8 cellular contexts compared by ENCODE assay signal in genomic region chr1:26696191-26696644, GRCh38. TPM values are rescaled to one million over a fixed set of nuclear protein-coding genes. Genes with fewer than 3 reads are reported as not detected.
DNase-seq lines count a peak whose midpoint lies in the region; ATAC-seq and TF ChIP-seq lines count a peak whose summit lies in the region.

No MANE protein-coding gene starts in this region.

- H3K36me3 Mint-ChIP-seq in MCF 10A (ENCODE audit: insufficient read depth, unreplicated experiment) = peaks cover 7% of the 10 kb centered on the region
- H3K36me3 Mint-ChIP-seq in activated naive CD4-positive, alpha-beta T cell treated with anti-CD3 and anti-CD28 coated beads, Interleukin-2, amount 50 U/mL, for 24 hours = peaks cover 10% of the 10 kb centered on the region

- DNase-seq in breast epithelium (ENCODE audit: low spot score in 2 of 2) (no peak), MCF 10A (ENCODE audit: unreplicated experiment) (no peak), UCSD-AML1 (lab: John Stamatoyannopoulos, UW; ENCODE audit: unreplicated experiment) (no peak)
- DNase-seq in stimulated activated CD8-positive, alpha-beta memory T cell treated with anti-CD3 and anti-CD28 coated beads, Interleukin-4, amount 100 ng/mL, for 24 hours (ENCODE audit: low read depth) = peak; percentile 15

- POLR2A ChIA-PET in MCF 10A (lab: Yijun Ruan, JAX) = interaction anchor here (0.8 to 7.5 kb wide), 11 partner anchors 9 to 170 kb away, joined by 3 to 104 read pairs (median 4); partner anchors contain the start of genes PIGV and RPS6KA1

- H3K27ac Mint-ChIP-seq in MCF 10A (ENCODE audit: low read depth, unreplicated experiment) = no peak overlapping the region
- H3K27ac Mint-ChIP-seq in activated naive CD4-positive, alpha-beta T cell treated with anti-CD3 and anti-CD28 coated beads, Interleukin-2, amount 50 U/mL, for 24 hours = no peak overlapping the region

- no peaks in the 10 kb centered on the region for H3K9me3 Mint-ChIP-seq in MCF 10A (ENCODE audit: unreplicated experiment)
- H3K9me3 Mint-ChIP-seq in activated naive CD4-positive, alpha-beta T cell treated with anti-CD3 and anti-CD28 coated beads, Interleukin-2, amount 50 U/mL, for 24 hours = no peaks in the 10 kb centered on the region

- no peaks in the 10 kb centered on the region for H3K27me3 Mint-ChIP-seq in MCF 10A (ENCODE audit: insufficient read depth, unreplicated experiment)
- H3K27me3 Mint-ChIP-seq in activated naive CD4-positive, alpha-beta T cell treated with anti-CD3 and anti-CD28 coated beads, Interleukin-2, amount 50 U/mL, for 24 hours = no peaks in the 10 kb centered on the region

- H3K36me3 ChIP-seq in breast epithelium = no peaks in the 10 kb centered on the region
- peaks cover 10% of the 10 kb centered on the region; the same call in 1 of the 2 replicates for H3K36me3 ChIP-seq in iPS-20b (ENCODE audit: insufficient read depth, low read depth, low read length)

- H3K9me3 ChIP-seq in breast epithelium (no peaks in the 10 kb centered on the region), iPS-20b (ENCODE audit: insufficient read depth, low read depth, low read length) (no peaks in the 10 kb centered on the region)

- no peak overlapping the region for H3K4me3 Mint-ChIP-seq in MCF 10A (ENCODE audit: unreplicated experiment)
- H3K4me3 Mint-ChIP-seq in activated naive CD4-positive, alpha-beta T cell treated with anti-CD3 and anti-CD28 coated beads, Interleukin-2, amount 50 U/mL, for 24 hours = peak overlapping the region; percentile 39

- H3K27ac ChIP-seq in breast epithelium (peak overlapping the region; percentile 98 to 99), iPS-20b (ENCODE audit: low read length) (peak overlapping the region; percentile 32)

- CTCF ChIA-PET in MCF 10A (lab: Yijun Ruan, JAX) = interaction anchor here (0.6 to 0.9 kb wide), 2 partner anchors 89 to 170 kb away, joined by 3 read pairs; no protein-coding TSS in a partner anchor

- H3K9ac ChIP-seq in iPS-20b (ENCODE audit: low read depth, low read length) = peak overlapping the region; percentile 79

- TF ChIP-seq CTCF in breast epithelium (IDR thresholded peaks at IDR 0.05) (no peak), MCF 10A (IDR thresholded peaks at IDR 0.05; ENCODE audit: unreplicated experiment) (no peak)

- no TSS peak for BruUV-seq in MCF 10A (replicated peaks; lab: Mats Ljungman, UMichigan)

- H3K27me3 ChIP-seq in breast epithelium (no peaks in the 10 kb centered on the region), iPS-20b (ENCODE audit: insufficient read depth, low read length) (peaks cover 13% of the 10 kb centered on the region; the same call in 1 of the 2 replicates)

- TF ChIP-seq POLR2A in breast epithelium (IDR thresholded peaks at IDR 0.05) = no peak

- intact Hi-C loops in breast epithelium (cut with DNase I; ENCODE audit: low total_unique reads) = loop anchor here (5.0 kb wide), 1 partner anchor 91 kb away; the partner anchor contains the start of gene PIGV
- intact Hi-C loops in MCF 10A (cut with micrococcal nuclease) = no loop called here

- H3K4me1 ChIP-seq in breast epithelium = peaks cover 20 to 27% of the 10 kb centered on the region in 2 donors
- H3K4me1 ChIP-seq in iPS-20b (ENCODE audit: insufficient read depth, low read length) = peaks cover 45% of the 10 kb centered on the region

- H3K4me1 Mint-ChIP-seq in MCF 10A (ENCODE audit: insufficient read depth, unreplicated experiment) = peaks cover 13% of the 10 kb centered on the region
- H3K4me1 Mint-ChIP-seq in activated naive CD4-positive, alpha-beta T cell treated with anti-CD3 and anti-CD28 coated beads, Interleukin-2, amount 50 U/mL, for 24 hours = peaks cover 28% of the 10 kb centered on the region

- ATAC-seq in HG03159 (IDR thresholded peaks at IDR 0.05; ENCODE audit: unreplicated experiment) (no peak), GM18907 (IDR thresholded peaks at IDR 0.05; ENCODE audit: unreplicated experiment) (no peak)

- peak overlapping the region; percentile 89 to 95 (median 93) for H3K4me3 ChIP-seq in breast epithelium
- H3K4me3 ChIP-seq in iPS-20b (ENCODE audit: low read length) = peak overlapping the region; percentile 84; the same call in 1 of the 2 replicates

RNA-seq across cellular contexts. Expression of gene ARID1A, which starts 0.4 kb away (rescaled TPM):
- total RNA-seq in breast epithelium (10 to 100 TPM; 32.8 to 41.9 (median 35.4) TPM), MCF 10A (2022) (54.2 and 56.9 TPM in 2 replicates)
